Comparison of ENCODE assay signal across 1 cellular context in genomic region chr2:43759195-43759594, GRCh38.
A peak's percentile ranks its signal among the peaks of the same experiment; 100 is the strongest.
TF ChIP-seq lines count a peak whose summit lies in the region.

No MANE protein-coding gene starts in this region.

TF ChIP-seq in HepG2, 621 proteins besides CTCF, POLR2A, EP300 and RAD21 (continued from another document):
- TF ChIP-seq REST (IDR thresholded peaks at IDR 0.05; ENCODE audit: borderline replicate concordance in 1 of 2, low read depth in 1 of 2, low read length in 2 of 2): no peak
- TF ChIP-seq ZNF709 (CRISPR knock-in tag; IDR thresholded peaks at IDR 0.05): no peak
- TF ChIP-seq ZNF660 (CRISPR knock-in tag; IDR thresholded peaks at IDR 0.05; ENCODE audit: borderline replicate concordance, low read depth): no peak
- TF ChIP-seq NFIC (IDR thresholded peaks at IDR 0.05; ENCODE audit: low read length): peak; percentile 71
- TF ChIP-seq CENPBD1 (CRISPR knock-in tag; IDR thresholded peaks at IDR 0.05; ENCODE audit: borderline replicate concordance, low read depth): no peak
- no peak for TF ChIP-seq AFF4 (CRISPR knock-in tag; IDR thresholded peaks at IDR 0.05)
- no peak for TF ChIP-seq ZSCAN9 (CRISPR knock-in tag; IDR thresholded peaks at IDR 0.05; ENCODE audit: borderline replicate concordance)
- peak; percentile 65 for TF ChIP-seq ARID3A (IDR thresholded peaks at IDR 0.05; ENCODE audit: low read depth, low read length)
- no peak for TF ChIP-seq DNMT1 (CRISPR knock-in tag; IDR thresholded peaks at IDR 0.05)
- TF ChIP-seq FOXA1 (IDR thresholded peaks at IDR 0.05): peak; percentile 92
- peak; percentile 71 for TF ChIP-seq FOXA1 (CRISPR knock-in tag; IDR thresholded peaks at IDR 0.05)
- no peak for TF ChIP-seq ATRX (CRISPR knock-in tag; IDR thresholded peaks at IDR 0.05; ENCODE audit: borderline replicate concordance)
- TF ChIP-seq PRDM4 (CRISPR knock-in tag; IDR thresholded peaks at IDR 0.05; ENCODE audit: borderline replicate concordance): no peak
- TF ChIP-seq SKI (IDR thresholded peaks at IDR 0.05; ENCODE audit: partially characterized antibody): peak; percentile 94
- TF ChIP-seq MIXL1 (CRISPR knock-in tag; IDR thresholded peaks at IDR 0.05): 0 out of 2 replicates have a peak, but pooled peaks have one; percentile 11
- no peak for TF ChIP-seq IRF2 (CRISPR knock-in tag; IDR thresholded peaks at IDR 0.05)
- TF ChIP-seq KDM1A (CRISPR knock-in tag; IDR thresholded peaks at IDR 0.05): 0 out of 2 replicates have a peak, but pooled peaks have one; percentile 14
- TF ChIP-seq SOX6 (IDR thresholded peaks at IDR 0.05): peak; percentile 97
- TF ChIP-seq SOX6 (CRISPR knock-in tag; IDR thresholded peaks at IDR 0.05): peak; percentile 94
- TF ChIP-seq ZNF839 (CRISPR knock-in tag; IDR thresholded peaks at IDR 0.05; ENCODE audit: borderline replicate concordance): no peak
- TF ChIP-seq HBP1 (CRISPR knock-in tag; IDR thresholded peaks at IDR 0.05; ENCODE audit: low read depth): no peak
